ENCODE assay signal across 8 cellular contexts in genomic region chr2:62304429-62305417, GRCh38.
DNase-seq lines count a peak whose midpoint lies in the region; ATAC-seq, FAIRE-seq and TF ChIP-seq lines count a peak whose summit lies in the region.

No MANE protein-coding gene starts in this region.

- H3K9me3 ChIP-seq in kidney (ENCODE audit: control insufficient read depth in 1 of 2, low read length in 2 of 2), result no peaks in the 10 kb centered on the region

- no peaks in the 10 kb centered on the region for H3K36me3 Mint-ChIP-seq in activated naive CD8-positive, alpha-beta T cell treated with anti-CD3 and anti-CD28 coated beads, Interleukin-2, amount 10 ng/mL, durations not matched to agents 7 days and 5 days

- no peak overlapping the region for H3K27ac ChIP-seq in kidney (ENCODE audit: low read depth in 2 of 2, low read length in 2 of 2)

- POLR2A ChIA-PET in activated naive CD8-positive, alpha-beta T cell treated with anti-CD3 and anti-CD28 coated beads, Interleukin-2, amount 10 ng/mL, durations not matched to agents 7 days and 5 days (lab: Charles Lee), result interaction anchor here (1.4 to 1.9 kb wide), 4 partner anchors 9 to 109 kb away, joined by 4 to 10 read pairs (median 7); partner anchors contain the start of gene B3GNT2

- TF ChIP-seq CTCF in kidney (IDR thresholded peaks at IDR 0.05; ENCODE audit: borderline replicate concordance, extremely low read depth, insufficient read depth), result no peak

- H3K4me3 Mint-ChIP-seq in activated naive CD8-positive, alpha-beta T cell treated with anti-CD3 and anti-CD28 coated beads, Interleukin-2, amount 10 ng/mL, durations not matched to agents 7 days and 5 days, result peak overlapping the region; percentile 80

- H3K36me3 ChIP-seq in kidney (ENCODE audit: control insufficient read depth in 1 of 2, insufficient read depth in 2 of 2, low read length in 2 of 2), result no peaks in the 10 kb centered on the region

- peak; percentile 60 for ATAC-seq in activated naive CD8-positive, alpha-beta T cell treated with anti-CD3 and anti-CD28 coated beads, Interleukin-2, amount 10 ng/mL, durations not matched to agents 7 days and 5 days (ENCODE audit: low read depth)
- no peak for ATAC-seq in HG02678 (IDR thresholded peaks at IDR 0.05; ENCODE audit: unreplicated experiment)

- DNase-seq in activated naive CD4-positive, alpha-beta T cell treated with Interleukin-2 at 50 U/mL for 16 hours, result peak; percentile 45
- no peak for DNase-seq in activated naive CD4-positive, alpha-beta T cell treated with anti-CD3 and anti-CD28 coated beads, Interleukin-2, amount 50 U/mL, for 16 hours
- DNase-seq in RKO (ENCODE audit: low spot score), result peak; percentile 24
- peak; percentile 63 for DNase-seq in activated naive CD8-positive, alpha-beta T cell treated with anti-CD3 and anti-CD28 coated beads, Interleukin-2, amount 10 ng/mL, durations not matched to agents 7 days and 5 days
- peak; percentile 85 for DNase-seq in kidney
- DNase-seq in stimulated activated CD8-positive, alpha-beta memory T cell treated with anti-CD3 and anti-CD28 coated beads, Interleukin-4, amount 100 ng/mL, for 48 hours, result peak; percentile 82
- DNase-seq in NCI-H2227 (lab: John Stamatoyannopoulos, UW; ENCODE audit: unreplicated experiment), result no peak

- intact Hi-C loops in kidney (cut with DNase I), result no loop called here

- peaks cover 78% of the 10 kb centered on the region for H3K4me1 Mint-ChIP-seq in activated naive CD8-positive, alpha-beta T cell treated with anti-CD3 and anti-CD28 coated beads, Interleukin-2, amount 10 ng/mL, durations not matched to agents 7 days and 5 days

- H3K4me3 ChIP-seq in kidney (ENCODE audit: low read length in 2 of 2), result no peak overlapping the region

- H3K4me1 ChIP-seq in kidney (ENCODE audit: control insufficient read depth in 1 of 2, insufficient read depth in 1 of 2, low read depth in 1 of 2, low read length in 2 of 2), result peaks cover 17 to 19% of the 10 kb centered on the region in 2 donors

- no peak overlapping the region for H3K9ac ChIP-seq in kidney (ENCODE audit: low read length in 2 of 2)

- FAIRE-seq in kidney (lab: Jason Lieb, UNC), result no peak

- peak overlapping the region; percentile 99 for H3K27ac Mint-ChIP-seq in activated naive CD8-positive, alpha-beta T cell treated with anti-CD3 and anti-CD28 coated beads, Interleukin-2, amount 10 ng/mL, durations not matched to agents 7 days and 5 days

- no peaks in the 10 kb centered on the region for H3K27me3 Mint-ChIP-seq in activated naive CD8-positive, alpha-beta T cell treated with anti-CD3 and anti-CD28 coated beads, Interleukin-2, amount 10 ng/mL, durations not matched to agents 7 days and 5 days

- no peaks in the 10 kb centered on the region for H3K9me3 Mint-ChIP-seq in activated naive CD8-positive, alpha-beta T cell treated with anti-CD3 and anti-CD28 coated beads, Interleukin-2, amount 10 ng/mL, durations not matched to agents 7 days and 5 days

Comparison
In these comparisons a context has a peak if more than half of its experiments do, and no peak if none do; other contexts are left out.
1. DNase-seq: peak in activated naive CD4-positive, alpha-beta T cell treated with Interleukin-2 at 50 U/mL for 16 hours (single experiment), RKO (single experiment), activated naive CD8-positive, alpha-beta T cell treated with anti-CD3 and anti-CD28 coated beads, Interleukin-2, amount 10 ng/mL, durations not matched to agents 7 days and 5 days (single experiment), kidney (single experiment) and stimulated activated CD8-positive, alpha-beta memory T cell treated with anti-CD3 and anti-CD28 coated beads, Interleukin-4, amount 100 ng/mL, for 48 hours (single experiment); none in activated naive CD4-positive, alpha-beta T cell treated with anti-CD3 and anti-CD28 coated beads, Interleukin-2, amount 50 U/mL, for 16 hours (single experiment) and NCI-H2227 (single experiment).